In genomic region chr1:47195981-47196380, GRCh38 we compare ENCODE assay signal across 13 cellular contexts. TPM values are rescaled to one million over a fixed set of nuclear protein-coding genes. Genes with fewer than 3 reads are reported as not detected.
"Had no signal": no experiment of that assay in that cellular context is flagged by ENCODE, and none has a peak within 500 bp of the region (broad histone marks: within the 10 kb centered on the region; RNA-seq: fewer than 3 reads in every experiment).

No MANE protein-coding gene starts in this region.

RNA-seq across cellular contexts. Expression of gene PDZK1IP1, which starts 6.1 kb away (rescaled TPM):
- total RNA-seq: activated B cell treated with CpG ODN at 0.5 μM for 24 hours; activated CD4-positive, alpha-beta memory T cell treated with anti-CD3 and anti-CD28 coated beads for 36 hours; activated CD4-positive, alpha-beta T cell treated with anti-CD3 and anti-CD28 coated beads, Interleukin-2, amount 10 ng/mL, durations not matched to agents 24 days and 14 days; activated CD8-positive, alpha-beta memory T cell treated with anti-CD3 and anti-CD28 coated beads for 36 hours; activated CD8-positive, alpha-beta T cell treated with anti-CD3 and anti-CD28 coated beads for 36 hours; activated naive CD8-positive, alpha-beta T cell treated with anti-CD3 and anti-CD28 coated beads, Interleukin-2, amount 10 ng/mL, durations not matched to agents 7 days and 5 days; activated T-cell treated with anti-CD3 and anti-CD28 coated beads, Interleukin-2, amount 50 U/mL, for 4 hours; activated T-cell treated with anti-CD3 and anti-CD28 coated beads, Interleukin-2, amount 50 U/mL, for 72 hours; activated T-helper 1 cell treated with anti-CD3 and anti-CD28 coated beads, Interleukin-12 subunit alpha, Interleukin-12 subunit beta, Interleukin-2, Interleukin-4 antibody, amounts not matched to agents 30 ng/mL and 10 ng/mL and 1 ng/mL, durations not matched to agents 14 hours and 24 hours and 36 hours; activated T-helper 17 cell treated with anti-CD3 and anti-CD28 coated beads, Interleukin-2, amount 50 U/mL, for 72 hours; ascending aorta; cardiac muscle cell had no signal
- polyA plus RNA-seq: cardiac muscle cell had no signal

RNA-seq across cellular contexts. Expression of gene TAL1, which starts 36.0 kb away (rescaled TPM):
- total RNA-seq: activated B cell treated with CpG ODN at 0.5 μM for 24 hours; activated CD4-positive, alpha-beta T cell treated with anti-CD3 and anti-CD28 coated beads, Interleukin-2, amount 10 ng/mL, durations not matched to agents 24 days and 14 days; activated CD8-positive, alpha-beta memory T cell treated with anti-CD3 and anti-CD28 coated beads for 36 hours; activated CD8-positive, alpha-beta T cell treated with anti-CD3 and anti-CD28 coated beads for 36 hours; activated naive CD8-positive, alpha-beta T cell treated with anti-CD3 and anti-CD28 coated beads, Interleukin-2, amount 10 ng/mL, durations not matched to agents 7 days and 5 days; activated T-helper 1 cell treated with anti-CD3 and anti-CD28 coated beads, Interleukin-12 subunit alpha, Interleukin-12 subunit beta, Interleukin-2, Interleukin-4 antibody, amounts not matched to agents 30 ng/mL and 10 ng/mL and 1 ng/mL, durations not matched to agents 14 hours and 24 hours and 36 hours; activated T-helper 17 cell treated with anti-CD3 and anti-CD28 coated beads, Interleukin-2, amount 50 U/mL, for 72 hours; bronchial epithelial cell had no signal

RNA-seq across cellular contexts. Expression of gene CYP4A22, which starts 58.7 kb away (rescaled TPM):
- total RNA-seq: activated B cell treated with CpG ODN at 0.5 μM for 24 hours; activated CD4-positive, alpha-beta memory T cell treated with anti-CD3 and anti-CD28 coated beads for 36 hours; activated CD4-positive, alpha-beta T cell treated with anti-CD3 and anti-CD28 coated beads, Interleukin-2, amount 10 ng/mL, durations not matched to agents 24 days and 14 days; activated CD8-positive, alpha-beta memory T cell treated with anti-CD3 and anti-CD28 coated beads for 36 hours; activated CD8-positive, alpha-beta T cell treated with anti-CD3 and anti-CD28 coated beads for 36 hours; activated naive CD8-positive, alpha-beta T cell treated with anti-CD3 and anti-CD28 coated beads, Interleukin-2, amount 10 ng/mL, durations not matched to agents 7 days and 5 days; activated T-cell treated with anti-CD3 and anti-CD28 coated beads, Interleukin-2, amount 50 U/mL, for 4 hours; activated T-cell treated with anti-CD3 and anti-CD28 coated beads, Interleukin-2, amount 50 U/mL, for 72 hours; activated T-helper 1 cell treated with anti-CD3 and anti-CD28 coated beads, Interleukin-12 subunit alpha, Interleukin-12 subunit beta, Interleukin-2, Interleukin-4 antibody, amounts not matched to agents 30 ng/mL and 10 ng/mL and 1 ng/mL, durations not matched to agents 14 hours and 24 hours and 36 hours; activated T-helper 17 cell treated with anti-CD3 and anti-CD28 coated beads, Interleukin-2, amount 50 U/mL, for 72 hours; ascending aorta; bronchial epithelial cell; cardiac muscle cell had no signal
- polyA plus RNA-seq: cardiac muscle cell had no signal
